9 cellular contexts compared by ENCODE assay signal in the genomic region with DNA sequence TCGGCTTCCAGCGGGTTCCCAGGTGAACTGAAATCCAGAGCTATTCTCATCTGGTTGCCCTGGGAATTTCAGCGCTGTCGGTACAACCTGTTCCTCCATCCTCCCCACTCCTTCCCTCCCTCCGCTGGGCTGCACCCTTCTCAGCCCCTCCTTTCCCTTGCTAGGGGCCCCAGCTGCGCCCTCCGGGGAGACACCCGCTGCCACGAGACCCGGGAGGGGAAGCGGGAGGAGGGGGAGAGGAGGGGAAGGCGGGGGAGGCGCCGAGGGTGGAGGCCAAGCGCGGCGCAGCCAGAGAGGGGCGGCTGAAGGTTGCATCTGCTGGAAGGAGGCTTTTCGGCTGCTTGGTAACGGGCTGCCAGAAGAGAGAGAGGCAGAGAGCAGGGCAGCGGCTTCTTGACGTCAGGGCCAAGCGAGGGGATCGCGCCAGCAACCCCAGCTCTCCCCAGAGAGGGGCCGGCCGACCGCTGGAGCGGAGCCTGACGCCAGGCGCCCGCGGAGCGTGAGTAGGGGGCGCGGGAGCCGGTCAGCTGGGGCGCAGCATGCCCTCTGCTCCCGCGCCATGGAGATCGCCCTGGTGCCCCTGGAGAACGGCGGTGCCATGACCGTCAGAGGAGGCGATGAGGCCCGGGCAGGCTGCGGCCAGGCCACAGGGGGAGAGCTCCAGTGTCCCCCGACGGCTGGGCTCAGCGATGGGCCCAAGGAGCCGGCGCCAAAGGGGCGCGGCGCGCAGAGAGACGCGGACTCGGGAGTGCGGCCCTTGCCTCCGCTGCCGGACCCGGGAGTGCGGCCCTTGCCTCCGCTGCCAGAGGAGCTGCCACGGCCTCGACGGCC. TPM values are rescaled to one million over a fixed set of nuclear protein-coding genes. Genes with fewer than 3 reads are reported as not detected.
DNase-seq lines count a peak whose midpoint lies in the region; ATAC-seq, FAIRE-seq and TF ChIP-seq lines count a peak whose summit lies in the region.
"Had no signal": no experiment of that assay in that cellular context is flagged by ENCODE, and none has a peak within 500 bp of the region (broad histone marks: within the 10 kb centered on the region; RNA-seq: fewer than 3 reads in every experiment).

Gene KCNA5 (plus strand): TSS at position 291 of the 831 bp plus-strand sequence. CDS start 269 bp downstream, at position 560.

- DNase-seq in DMS79 treated with DMSO at 0.1 percent for 48 hours (lab: John Stamatoyannopoulos, UW) (peak; percentile 19), DMS79 (lab: John Stamatoyannopoulos, UW) (no peak), left kidney (ENCODE audit: low read depth, low spot score) (peak; percentile 91), middle frontal gyrus (ENCODE audit: extremely low spot score, low spot score) (no peak), GM12892 (ENCODE audit: insufficient read length) (no peak)
- DNase-seq in stimulated activated naive CD8-positive, alpha-beta T cell treated with anti-CD3 and anti-CD28 coated beads, Interleukin-15, Interleukin-2, amounts not matched to agents 100 U/mL and 50 U/mL, for 24 hours, result no peak
- DNase-seq: 8988T had no signal

- 6 to 7% methylated on average over 67 to 68 of the region's 68 CpGs for WGBS in ectodermal cell, 2 experiments
- WGBS in thymus, result 4% methylated on average over 68 of the region's 68 CpGs

- H3K27ac ChIP-seq in ectodermal cell (ENCODE audit: insufficient read depth, low read depth, low read length, poor library complexity, severe bottlenecking), result no peak within 1 kb of the TSS
- no peak within 1 kb of the TSS for H3K27ac ChIP-seq in thymus (ENCODE audit: low read depth)

- H3K36me3 ChIP-seq in ectodermal cell (ENCODE audit: control insufficient read depth, insufficient read depth, low read length), result no peaks in the 10 kb centered on the region
- no peaks in the 10 kb centered on the region for H3K36me3 ChIP-seq in thymus (ENCODE audit: control insufficient read depth, insufficient read depth)

- no peak for FAIRE-seq in GM12892 (lab: Jason Lieb, UNC)

- H3K27me3 ChIP-seq in ectodermal cell (ENCODE audit: control insufficient read depth, insufficient read depth, low read length, poor library complexity, severe bottlenecking) (peaks cover 64% of the 10 kb centered on the region), thymus (ENCODE audit: control insufficient read depth, insufficient read depth) (peaks cover 41% of the 10 kb centered on the region)

- H3K4me3 ChIP-seq in ectodermal cell (ENCODE audit: insufficient read depth, low read depth, low read length) (peak within 1 kb of the TSS; percentile 37), thymus (ENCODE audit: low read length) (peak within 1 kb of the TSS; percentile 25)

- no peaks in the 10 kb centered on the region for H3K9me3 ChIP-seq in ectodermal cell (ENCODE audit: control insufficient read depth, low read length)
- no peaks in the 10 kb centered on the region for H3K9me3 ChIP-seq in thymus (ENCODE audit: control insufficient read depth)

- ATAC-seq in stimulated activated naive CD8-positive, alpha-beta T cell treated with anti-CD3 and anti-CD28 coated beads, Interleukin-15, Interleukin-2, amounts not matched to agents 100 U/mL and 50 U/mL, for 24 hours, result no peak

- H3K4me1 ChIP-seq in ectodermal cell (ENCODE audit: control insufficient read depth, insufficient read depth, low read length) (peaks cover 21% of the 10 kb centered on the region), thymus (ENCODE audit: control insufficient read depth, insufficient read depth, low read length) (no peaks in the 10 kb centered on the region)

- no peak for TF ChIP-seq POLR2A in GM12892 (IDR thresholded peaks at IDR 0.05; ENCODE audit: low read depth, low read length)

RNA-seq across cellular contexts. Expression of gene KCNA5, which starts in this region (rescaled TPM):
- 1.2 TPM for polyA plus RNA-seq in ectodermal cell (2013, experiment 1 of 4)
- polyA plus RNA-seq in ectodermal cell (2013, experiment 2 of 4), result 1.3 TPM
- 1.3 TPM for polyA plus RNA-seq in ectodermal cell (2013, experiment 3 of 4)
- polyA plus RNA-seq in ectodermal cell (2013, experiment 4 of 4), result 0.85 TPM
- 2.9 TPM for polyA plus RNA-seq in thymus
- not detected for polyA plus RNA-seq in GM12892 (2012; ENCODE audit: missing spikeins)

Comparison
In these comparisons a context has a peak if more than half of its experiments do, and no peak if none do; other contexts are left out.
1. DNase-seq: peak in DMS79 treated with DMSO at 0.1 percent for 48 hours (single experiment) and left kidney (single experiment); none in DMS79 (single experiment), stimulated activated naive CD8-positive, alpha-beta T cell treated with anti-CD3 and anti-CD28 coated beads, Interleukin-15, Interleukin-2, amounts not matched to agents 100 U/mL and 50 U/mL, for 24 hours (single experiment), middle frontal gyrus (single experiment) and GM12892 (single experiment).